In genomic region chr1:3011631-3012510, GRCh38 we compare ENCODE assay signal across 12 cellular contexts.
DNase-seq lines count a peak whose midpoint lies in the region; ATAC-seq lines count a peak whose summit lies in the region.
"Had no signal": no experiment of that assay in that cellular context is flagged by ENCODE, and none has a peak within 500 bp of the region (broad histone marks: within the 10 kb centered on the region; RNA-seq: fewer than 3 reads in every experiment).

No MANE protein-coding gene starts in this region.

- DNase-seq in hippocampal formation (lab: John Stamatoyannopoulos, UW) (peak; percentile 61 to 68), pons (ENCODE audit: low spot score) (peak; percentile 85), SKM-1 (lab: John Stamatoyannopoulos, UW; ENCODE audit: unreplicated experiment) (no peak)
- DNase-seq: GOT3, NCI-H187 treated with DMSO at 0.1 percent for 48 hours had no signal

- peaks cover 30% of the 10 kb centered on the region for H3K27me3 ChIP-seq in BLaER1
- H3K27me3 ChIP-seq: cardiac muscle cell had no signal

- H3K27ac ChIP-seq in BLaER1 (no peak overlapping the region), angular gyrus (ENCODE audit: low read depth, low read length) (peak overlapping the region; percentile 79)
- H3K27ac ChIP-seq: cardiac muscle cell, VCaP had no signal

- peak overlapping the region; percentile 74 for H3K4me2 ChIP-seq in BLaER1

- H3K4me1 ChIP-seq in BLaER1, result peaks cover 18% of the 10 kb centered on the region

- peaks cover 27% of the 10 kb centered on the region; the same call in 1 of the 2 replicates for H4K20me1 ChIP-seq in BLaER1

- no peaks in the 10 kb centered on the region for H3K36me3 ChIP-seq in BLaER1
- H3K36me3 ChIP-seq: cardiac muscle cell had no signal

- H3K9me3 ChIP-seq in BLaER1, result peaks cover 32% of the 10 kb centered on the region

- ATAC-seq in HG03175 (IDR thresholded peaks at IDR 0.05; ENCODE audit: unreplicated experiment) (no peak), HG02852 (IDR thresholded peaks at IDR 0.05; ENCODE audit: unreplicated experiment) (no peak), GM19351 (IDR thresholded peaks at IDR 0.05; ENCODE audit: unreplicated experiment) (no peak)

- no peak overlapping the region for H3K9ac ChIP-seq in BLaER1

- no peak overlapping the region for H3K4me3 ChIP-seq in BLaER1
- H3K4me3 ChIP-seq: cardiac muscle cell had no signal
